33 cellular contexts compared by ENCODE assay signal in genomic region chr7:51101111-51101757, GRCh38.
"Had no signal": no experiment of that assay in that cellular context is flagged by ENCODE, and none has a peak within 500 bp of the region (broad histone marks: within the 10 kb centered on the region; RNA-seq: fewer than 3 reads in every experiment).

No MANE protein-coding gene starts in this region.

- H3K27me3 Mint-ChIP-seq: activated B cell treated with CpG ODN at 0.5 μM for 24 hours; activated T-cell treated with anti-CD3 and anti-CD28 coated beads, Interleukin-2, amount 50 U/mL, for 24 hours had no signal

- H3K4me3 ChIP-seq: ascending aorta, body of pancreas, MG63, Peyer's patch, SJSA1 had no signal

- H3K9me3 ChIP-seq: body of pancreas, SJSA1 had no signal

- H3K9me3 Mint-ChIP-seq: activated CD4-positive, alpha-beta T cell treated with anti-CD3 and anti-CD28 coated beads, Interleukin-2, amount 10 ng/mL, durations not matched to agents 24 days and 14 days; activated naive CD4-positive, alpha-beta T cell treated with anti-CD3 and anti-CD28 coated beads, Interleukin-2, amount 50 U/mL, for 24 hours had no signal

- H3K27ac ChIP-seq: ascending aorta, body of pancreas, Peyer's patch, SJSA1 had no signal

- H3K4me3 Mint-ChIP-seq: activated B cell treated with CpG ODN at 0.5 μM for 24 hours; activated CD4-positive, alpha-beta T cell treated with anti-CD3 and anti-CD28 coated beads, Interleukin-2, amount 10 ng/mL, durations not matched to agents 24 days and 14 days; activated CD8-positive, alpha-beta memory T cell treated with anti-CD3 and anti-CD28 coated beads, Interleukin-2, amount 10 ng/mL, durations not matched to agents 7 days and 5 days; activated naive CD4-positive, alpha-beta T cell treated with anti-CD3 and anti-CD28 coated beads, Interleukin-2, amount 50 U/mL, for 24 hours; activated T-cell treated with anti-CD3 and anti-CD28 coated beads, Interleukin-2, amount 50 U/mL, for 24 hours; activated T-helper 1 cell treated with anti-CD3 and anti-CD28 coated beads, Interleukin-12 subunit alpha, Interleukin-12 subunit beta, Interleukin-2, Interleukin-4 antibody, amounts not matched to agents 30 ng/mL and 10 ng/mL and 1 ng/mL, durations not matched to agents 14 hours and 24 hours and 36 hours; IgD-negative memory B cell; T-helper 1 cell treated with Interleukin-12 subunit alpha and Interleukin-12 subunit beta and Interleukin-4 antibody, amounts not matched to agents 30 μg/mL and 1 μg/mL, for 36 hours had no signal

- H3K36me3 ChIP-seq: ascending aorta, MG63, Peyer's patch, SJSA1 had no signal

- H3K27ac Mint-ChIP-seq: activated B cell treated with CpG ODN at 0.5 μM for 24 hours; activated CD4-positive, alpha-beta T cell treated with anti-CD3 and anti-CD28 coated beads, Interleukin-2, amount 10 ng/mL, durations not matched to agents 24 days and 14 days; activated CD8-positive, alpha-beta memory T cell treated with anti-CD3 and anti-CD28 coated beads, Interleukin-2, amount 10 ng/mL, durations not matched to agents 7 days and 5 days; activated naive CD4-positive, alpha-beta T cell treated with anti-CD3 and anti-CD28 coated beads, Interleukin-2, amount 50 U/mL, for 24 hours; activated T-cell treated with anti-CD3 and anti-CD28 coated beads, Interleukin-2, amount 50 U/mL, for 24 hours; activated T-helper 1 cell treated with anti-CD3 and anti-CD28 coated beads, Interleukin-12 subunit alpha, Interleukin-12 subunit beta, Interleukin-2, Interleukin-4 antibody, amounts not matched to agents 30 ng/mL and 10 ng/mL and 1 ng/mL, durations not matched to agents 14 hours and 24 hours and 36 hours; IgD-negative memory B cell; T-helper 1 cell treated with Interleukin-12 subunit alpha and Interleukin-12 subunit beta and Interleukin-4 antibody, amounts not matched to agents 30 μg/mL and 1 μg/mL, for 36 hours had no signal

- H3K4me1 ChIP-seq: ascending aorta, Peyer's patch, SJSA1 had no signal

- FAIRE-seq: bronchial epithelial cell had no signal

- H3K4me1 Mint-ChIP-seq: activated B cell treated with CpG ODN at 0.5 μM for 24 hours; activated CD4-positive, alpha-beta T cell treated with anti-CD3 and anti-CD28 coated beads, Interleukin-2, amount 10 ng/mL, durations not matched to agents 24 days and 14 days; activated CD8-positive, alpha-beta memory T cell treated with anti-CD3 and anti-CD28 coated beads, Interleukin-2, amount 10 ng/mL, durations not matched to agents 7 days and 5 days; activated naive CD4-positive, alpha-beta T cell treated with anti-CD3 and anti-CD28 coated beads, Interleukin-2, amount 50 U/mL, for 24 hours; IgD-negative memory B cell had no signal

- H3K27me3 ChIP-seq: ascending aorta, body of pancreas, MG63, Peyer's patch, SJSA1 had no signal

- DNase-seq: activated B cell treated with CpG ODN at 0.5 μM for 24 hours; activated CD4-positive, alpha-beta T cell treated with anti-CD3 and anti-CD28 coated beads for 1 hour; activated CD4-positive, alpha-beta T cell treated with anti-CD3 and anti-CD28 coated beads, Interleukin-2, amount 50 U/mL, for 48 hours; activated CD8-positive, alpha-beta memory T cell treated with anti-CD3 and anti-CD28 coated beads, Interleukin-2, amount 10 ng/mL, durations not matched to agents 7 days and 5 days; activated effector memory CD4-positive, alpha-beta T cell treated with Interleukin-2 at 50 U/mL for 16 hours; activated naive CD4-positive, alpha-beta T cell; activated T-cell treated with anti-CD3 and anti-CD28 coated beads, Interleukin-2, amount 50 U/mL, for 24 hours; amniotic stem cell; body of pancreas; central memory CD4-positive, alpha-beta T cell; KG1; MG63; MV-4-11; NCI-H1092 treated with DMSO at 0.1 percent for 48 hours; NCI-H1417 treated with DMSO at 0.1 percent for 48 hours; NCI-H187 treated with DMSO at 0.1 percent for 48 hours; NCI-H2081 treated with DMSO at 0.1 percent for 48 hours; NCI-H2171; NCI-H226; NCI-H510A; NCI-H526 treated with DMSO at 0.1 percent for 48 hours; NK-92 treated with Interleukin-12 subunit alpha and Interleukin-12 subunit beta, amount 100 ng/mL, for 24 hours; OCI-M1; Peyer's patch; SHP77 had no signal

- H3K36me3 Mint-ChIP-seq: activated CD8-positive, alpha-beta memory T cell treated with anti-CD3 and anti-CD28 coated beads, Interleukin-2, amount 10 ng/mL, durations not matched to agents 7 days and 5 days; activated naive CD4-positive, alpha-beta T cell treated with anti-CD3 and anti-CD28 coated beads, Interleukin-2, amount 50 U/mL, for 24 hours; IgD-negative memory B cell had no signal
